Comparison of ENCODE assay signal across 8 cellular contexts in the genomic region with DNA sequence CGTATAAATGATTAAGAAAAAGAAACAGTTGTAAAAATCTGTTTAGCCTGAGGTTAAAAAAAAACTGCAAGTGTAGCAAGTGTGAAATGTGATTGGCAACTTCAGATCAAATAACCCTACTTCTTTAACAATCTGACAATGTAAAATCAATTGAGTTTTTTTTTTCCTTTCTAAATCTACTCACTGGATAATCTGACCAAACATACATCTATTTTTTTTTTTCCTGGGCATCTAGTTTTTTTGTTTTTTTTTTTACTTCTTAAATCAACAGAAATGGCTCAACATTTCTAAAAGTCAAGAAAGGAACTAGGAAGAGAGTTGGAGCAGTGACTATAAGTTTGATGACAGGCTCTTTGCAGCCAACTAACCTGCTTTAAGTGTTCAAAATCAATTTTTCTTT. TPM values are rescaled to one million over a fixed set of nuclear protein-coding genes. Genes with fewer than 3 reads are reported as not detected.
DNase-seq lines count a peak whose midpoint lies in the region; ATAC-seq and TF ChIP-seq lines count a peak whose summit lies in the region.

No MANE protein-coding gene starts in this region.

- H3K9me2 ChIP-seq in SK-N-SH = no peaks in the 10 kb centered on the region

- 76% methylated on average over 1 of the region's 1 CpG for WGBS in SK-N-SH (ENCODE audit: low lambda C conversion rate)
- WGBS in aorta, 2 donors = 44 to 46% methylated on average over 1 of the region's 1 CpG

- no peaks in the 10 kb centered on the region for H3K9me3 ChIP-seq in SK-N-SH
- H3K9me3 ChIP-seq in WERI-Rb-1 (ENCODE audit: severe bottlenecking) = no peaks in the 10 kb centered on the region
- no peaks in the 10 kb centered on the region for H3K9me3 ChIP-seq in aorta (ENCODE audit: control insufficient read depth, low read length)

- CTCF ChIA-PET in SK-N-SH (lab: Yijun Ruan, JAX) = interaction anchor here (0.8 to 11.2 kb wide), 10 partner anchors 9 to 225 kb away, joined by 3 to 123 read pairs (median 4); partner anchors contain the start of gene TRIM8

- peak overlapping the region; percentile 87 to 91 for H3K4me3 ChIP-seq in SK-N-SH (ENCODE audit: low read depth in 2 of 2, low read length in 1 of 2)
- peak overlapping the region; percentile 97 for H3K4me3 ChIP-seq in WERI-Rb-1 (ENCODE audit: low read depth, low read length)
- H3K4me3 ChIP-seq in foreskin fibroblast (ENCODE audit: low read depth in 1 of 2, low read length in 2 of 2) = peak overlapping the region; percentile 73 to 88
- no peak overlapping the region for H3K4me3 ChIP-seq in aorta (ENCODE audit: low read length in 2 of 2)

- peaks cover 0 to 3% of the 10 kb centered on the region in 2 experiments for H3K36me3 ChIP-seq in SK-N-SH (replicated peaks in 1 of 2; ENCODE audit: control insufficient read depth in 1 of 2, insufficient read depth in 2 of 2, low read length in 1 of 2)
- peaks cover 7% of the 10 kb centered on the region for H3K36me3 ChIP-seq in WERI-Rb-1
- H3K36me3 ChIP-seq in aorta (ENCODE audit: control insufficient read depth in 1 of 2, insufficient read depth in 2 of 2, low read length in 1 of 2) = no peaks in the 10 kb centered on the region

- peak overlapping the region; percentile 95 for H3K27ac Mint-ChIP-seq in stimulated activated naive B cell treated with anti-CD40 and anti-IgM and Interleukin-4, amounts not matched to agents 10 μg/mL and 1 μg/mL and 100 μg/mL, for 72 hours

- H3K4me3 Mint-ChIP-seq in stimulated activated naive B cell treated with anti-CD40 and anti-IgM and Interleukin-4, amounts not matched to agents 10 μg/mL and 1 μg/mL and 100 μg/mL, for 72 hours = peak overlapping the region; percentile 95 to 99

- peaks cover 8 to 9% of the 10 kb centered on the region in 2 donors for H3K36me3 Mint-ChIP-seq in stimulated activated naive B cell treated with anti-CD40 and anti-IgM and Interleukin-4, amounts not matched to agents 10 μg/mL and 1 μg/mL and 100 μg/mL, for 72 hours

- TF ChIP-seq EP300 in SK-N-SH (IDR thresholded peaks at IDR 0.05; ENCODE audit: borderline replicate concordance in 1 of 2, low read depth in 1 of 2, low read length in 1 of 2) = no peak

- peaks cover 5% of the 10 kb centered on the region for H4K20me1 ChIP-seq in SK-N-SH (ENCODE audit: insufficient read depth)

- POLR2A ChIA-PET in SK-N-SH (lab: Yijun Ruan, JAX) = interaction anchor here (2.2 kb wide), 1 partner anchor 68 kb away, joined by 13 read pairs; the partner anchor contains the start of gene TRIM8

- peak overlapping the region; percentile 91 for H3K4me2 ChIP-seq in SK-N-SH

- DNase-seq in SK-N-SH (no peak), WERI-Rb-1 (no peak), foreskin fibroblast (no peak), aorta (no peak), HuH-7 (ENCODE audit: low spot score) (no peak)
- DNase-seq in stimulated activated naive B cell treated with anti-CD40 and anti-IgM and Interleukin-4, amounts not matched to agents 10 μg/mL and 1 μg/mL and 100 μg/mL, for 72 hours = no peak

- peaks cover 22% of the 10 kb centered on the region for H3F3A ChIP-seq in SK-N-SH (replicated peaks; ENCODE audit: insufficient read depth)

- peak overlapping the region; percentile 88 for H3K9ac ChIP-seq in SK-N-SH

- TF ChIP-seq RAD21 in SK-N-SH (IDR thresholded peaks at IDR 0.05; ENCODE audit: low read length) = no peak

- ATAC-seq in SK-N-SH treated with all-trans-retinoic acid at 6 μM for 48 hours (no peak), HG02642 (IDR thresholded peaks at IDR 0.05; ENCODE audit: poor library complexity, unreplicated experiment) (no peak), aorta (ENCODE audit: low FRiP score) (no peak)
- no peak for ATAC-seq in stimulated activated naive B cell treated with anti-CD40 and anti-IgM and Interleukin-4, amounts not matched to agents 10 μg/mL and 1 μg/mL and 100 μg/mL, for 72 hours (replicated peaks)

- TF ChIP-seq CTCF in SK-N-SH (IDR thresholded peaks at IDR 0.05) = no peak
- TF ChIP-seq CTCF in WERI-Rb-1 (IDR thresholded peaks at IDR 0.05; ENCODE audit: low read depth, low read length) = no peak
- TF ChIP-seq CTCF in foreskin fibroblast (IDR thresholded peaks at IDR 0.05; ENCODE audit: low read depth, low read length) = no peak

- H3K4me1 Mint-ChIP-seq in stimulated activated naive B cell treated with anti-CD40 and anti-IgM and Interleukin-4, amounts not matched to agents 10 μg/mL and 1 μg/mL and 100 μg/mL, for 72 hours = peaks cover 27 to 56% of the 10 kb centered on the region in 2 donors

- H3K9me3 Mint-ChIP-seq in stimulated activated naive B cell treated with anti-CD40 and anti-IgM and Interleukin-4, amounts not matched to agents 10 μg/mL and 1 μg/mL and 100 μg/mL, for 72 hours = no peaks in the 10 kb centered on the region

- no peaks in the 10 kb centered on the region for H3K27me3 Mint-ChIP-seq in stimulated activated naive B cell treated with anti-CD40 and anti-IgM and Interleukin-4, amounts not matched to agents 10 μg/mL and 1 μg/mL and 100 μg/mL, for 72 hours

- H2AFZ ChIP-seq in SK-N-SH (ENCODE audit: low read depth) = no peak overlapping the region

- peaks cover 65% of the 10 kb centered on the region for H3K79me2 ChIP-seq in SK-N-SH (ENCODE audit: insufficient read depth)

- H3K4me1 ChIP-seq in SK-N-SH (ENCODE audit: control insufficient read depth in 1 of 2, insufficient read depth in 2 of 2, low read depth in 1 of 2, low read length in 1 of 2) (peaks cover 13 to 20% of the 10 kb centered on the region in 2 experiments; a peak in 3 of 4 replicates), aorta (ENCODE audit: control insufficient read depth in 1 of 2, insufficient read depth in 2 of 2, low read length in 2 of 2) (no peaks in the 10 kb centered on the region)

- H3K27ac ChIP-seq in SK-N-SH (ENCODE audit: low read depth in 2 of 2, low read length in 1 of 2) (peak overlapping the region; percentile 80 to 86; a peak in 3 of 4 replicates), WERI-Rb-1 (peak overlapping the region; percentile 86), aorta (ENCODE audit: low read depth in 1 of 2, low read length in 2 of 2) (no peak overlapping the region)

- H3K27me3 ChIP-seq in SK-N-SH (ENCODE audit: insufficient read depth) = no peaks in the 10 kb centered on the region
- no peaks in the 10 kb centered on the region for H3K27me3 ChIP-seq in WERI-Rb-1 (ENCODE audit: insufficient read depth, low read depth, severe bottlenecking)
- H3K27me3 ChIP-seq in aorta (ENCODE audit: control insufficient read depth in 1 of 2, insufficient read depth in 2 of 2, low read length in 1 of 2) = no peaks in the 10 kb centered on the region

- intact Hi-C loops in aorta (cut with DNase I) = loop anchor here (5.0 kb wide), 2 partner anchors 36 to 66 kb away; no protein-coding TSS in a partner anchor

TF ChIP-seq in SK-N-SH, 30 proteins besides CTCF, POLR2A, EP300 and RAD21 (continues in another document):
- TF ChIP-seq TCF12 (IDR thresholded peaks at IDR 0.05) = no peak
- TF ChIP-seq JUND (IDR thresholded peaks at IDR 0.05) = no peak
- no peak for TF ChIP-seq YY1 (IDR thresholded peaks at IDR 0.05; ENCODE audit: low read depth)
- no peak for TF ChIP-seq RFX5 (IDR thresholded peaks at IDR 0.05; ENCODE audit: low read length)
- TF ChIP-seq SIN3A (IDR thresholded peaks at IDR 0.05; ENCODE audit: borderline replicate concordance, low read depth, low read length) = no peak
- no peak for TF ChIP-seq RXRA (IDR thresholded peaks at IDR 0.05; ENCODE audit: borderline replicate concordance, low read depth)
- TF ChIP-seq, protein P1, sequence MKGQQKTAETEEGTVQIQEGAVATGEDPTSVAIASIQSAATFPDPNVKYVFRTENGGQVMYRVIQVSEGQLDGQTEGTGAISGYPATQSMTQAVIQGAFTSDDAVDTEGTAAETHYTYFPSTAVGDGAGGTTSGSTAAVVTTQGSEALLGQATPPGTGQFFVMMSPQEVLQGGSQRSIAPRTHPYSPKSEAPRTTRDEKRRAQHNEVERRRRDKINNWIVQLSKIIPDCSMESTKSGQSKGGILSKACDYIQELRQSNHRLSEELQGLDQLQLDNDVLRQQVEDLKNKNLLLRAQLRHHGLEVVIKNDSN (IDR thresholded peaks at IDR 0.05; ENCODE audit: borderline replicate concordance, low read depth) = no peak
- TF ChIP-seq ELF1 (IDR thresholded peaks at IDR 0.05) = no peak
- no peak for TF ChIP-seq RCOR1 (IDR thresholded peaks at IDR 0.05; ENCODE audit: low read length)
- TF ChIP-seq FOXJ3 (CRISPR knock-in tag; IDR thresholded peaks at IDR 0.05) = no peak

TF ChIP-seq in SK-N-SH treated with all-trans-retinoic acid at 6 μM for 48 hours, 23 proteins besides CTCF, POLR2A, EP300 and RAD21 (continues in another document):
- TF ChIP-seq ARNTL (CRISPR knock-in tag; IDR thresholded peaks at IDR 0.05; ENCODE audit: borderline replicate concordance, low read depth) = no peak
- no peak for TF ChIP-seq ZFP30 (CRISPR knock-in tag; IDR thresholded peaks at IDR 0.05)
- TF ChIP-seq SNAI2 (CRISPR knock-in tag; IDR thresholded peaks at IDR 0.05) = no peak
- no peak for TF ChIP-seq OSR1 (CRISPR knock-in tag; IDR thresholded peaks at IDR 0.05)
- TF ChIP-seq GLIS3 (CRISPR knock-in tag; IDR thresholded peaks at IDR 0.05) = no peak
- TF ChIP-seq POU6F1 (CRISPR knock-in tag; IDR thresholded peaks at IDR 0.05; ENCODE audit: borderline replicate concordance, low read depth) = no peak

RNA-seq across cellular contexts. Expression of gene ARL3, which starts 1.4 kb away (rescaled TPM):
- polyA plus RNA-seq in SK-N-SH (2012; rRNA removed) = 11.2 and 12.5 TPM in 2 replicates
- 15.5 and 18.3 TPM in 2 replicates for polyA plus RNA-seq in SK-N-SH (2012; cell fraction: cytosol; rRNA removed)
- 4.7 and 5.6 TPM in 2 replicates for polyA plus RNA-seq in SK-N-SH (2012; cell fraction: nucleus; rRNA removed)
- total RNA-seq in aorta = 1 to 10 TPM; 8.2 to 8.6 TPM
- 10 to 100 TPM; 17.3 to 18.9 TPM for polyA plus RNA-seq in aorta

RNA-seq across cellular contexts. Expression of gene SFXN2, which starts 1.6 kb away (rescaled TPM):
- polyA plus RNA-seq in SK-N-SH (2012; rRNA removed) = 10.2 and 10.6 TPM in 2 replicates
- 4.6 and 7.4 TPM in 2 replicates for polyA plus RNA-seq in SK-N-SH (2012; cell fraction: cytosol; rRNA removed)
- polyA plus RNA-seq in SK-N-SH (2012; cell fraction: nucleus; rRNA removed) = 26.6 and 27.1 TPM in 2 replicates
- total RNA-seq in aorta = 1 to 10 TPM; 5.1 to 8.3 TPM
- 1 to 10 TPM; 3.2 to 3.5 TPM for polyA plus RNA-seq in aorta

RNA-seq across cellular contexts. Expression of gene WBP1L, which starts 30.9 kb away (rescaled TPM):
- polyA plus RNA-seq in SK-N-SH (2012; rRNA removed) (22.8 and 29.8 TPM in 2 replicates), aorta (10 to 100 TPM; 22.4 to 41.7 TPM)
- polyA plus RNA-seq in SK-N-SH (2012; cell fraction: cytosol; rRNA removed) = 16.7 and 23.9 TPM in 2 replicates
- 11.2 and 13.4 TPM in 2 replicates for polyA plus RNA-seq in SK-N-SH (2012; cell fraction: nucleus; rRNA removed)
- total RNA-seq in aorta = 10 to 100 TPM; 81.1 to 84.7 TPM

Comparison
In these comparisons a context has a peak if more than half of its experiments do, and no peak if none do; other contexts are left out.
1. H3K27ac ChIP-seq: peak in SK-N-SH (2 of 2) and WERI-Rb-1 (single experiment); none in aorta (0 of 2).
2. H3K4me3 ChIP-seq: peak in SK-N-SH (2 of 2), WERI-Rb-1 (single experiment) and foreskin fibroblast (2 of 2); none in aorta (0 of 2).